Comparison of ENCODE assay signal across 11 cellular contexts in genomic region chr6:141989706-141989959, GRCh38.
DNase-seq lines count a peak whose midpoint lies in the region; ATAC-seq and TF ChIP-seq lines count a peak whose summit lies in the region.
"Had no signal": no experiment of that assay in that cellular context is flagged by ENCODE, and none has a peak within 500 bp of the region (broad histone marks: within the 10 kb centered on the region; RNA-seq: fewer than 3 reads in every experiment).

No MANE protein-coding gene starts in this region.

- no peak overlapping the region for H2BK120ac ChIP-seq in mesendoderm (ENCODE audit: low read depth, low read length)

- no peak overlapping the region for H2AK5ac ChIP-seq in mesendoderm (ENCODE audit: low read length)

- DNase-seq in DND-41 = no peak
- DNase-seq in WTC11 (ENCODE audit: low spot score) = no peak
- no peak for DNase-seq in mesendoderm
- DNase-seq in NCI-H524 (lab: John Stamatoyannopoulos, UW) = no peak
- no peak for DNase-seq in sciatic nerve (ENCODE audit: low spot score)
- DNase-seq: C1 segment of cervical spinal cord, DMS79 treated with DMSO at 0.1 percent for 48 hours, NCI-H1930 had no signal

- no peak overlapping the region for H3K4me3 Mint-ChIP-seq in WTC11

- H3K27me3 ChIP-seq in DND-41 (ENCODE audit: insufficient read depth, low read length, poor library complexity) (no peaks in the 10 kb centered on the region), HUES6 (ENCODE audit: control insufficient read depth, insufficient read depth, low read length) (no peaks in the 10 kb centered on the region), mesendoderm (ENCODE audit: insufficient read depth, low read length, poor library complexity) (no peaks in the 10 kb centered on the region)

- H3K4me3 ChIP-seq in DND-41 (ENCODE audit: low read depth in 1 of 2, low read length in 2 of 2) (no peak overlapping the region), HUES6 (ENCODE audit: low read depth, low read length) (peak overlapping the region; percentile 26; the same call in 1 of the 2 replicates), mesendoderm (ENCODE audit: low read length) (no peak overlapping the region)

- WGBS in mesendoderm (ENCODE audit: extremely low coverage, insufficient coverage, low lambda C conversion rate) = no CpG with 5 or more reads among the region's 1 CpG

- H3K4ac ChIP-seq in mesendoderm (ENCODE audit: low read depth, low read length) = no peak overlapping the region

- H4K20me1 ChIP-seq in DND-41 (ENCODE audit: insufficient read depth, low read length) = no peaks in the 10 kb centered on the region

- H3K36me3 ChIP-seq in DND-41 (ENCODE audit: insufficient read depth, low read length) (no peaks in the 10 kb centered on the region), HUES6 (ENCODE audit: control insufficient read depth, insufficient read depth, low read length) (no peaks in the 10 kb centered on the region), mesendoderm (ENCODE audit: control insufficient read depth, insufficient read depth, low read length) (no peaks in the 10 kb centered on the region)

- H3K4me2 ChIP-seq in DND-41 (ENCODE audit: insufficient read depth, low read length) (no peak overlapping the region), mesendoderm (ENCODE audit: low read length) (no peak overlapping the region)

- TF ChIP-seq CTCF in DND-41 (IDR thresholded peaks at IDR 0.05; ENCODE audit: borderline replicate concordance, extremely low read depth, low read length, poor library complexity, severe bottlenecking) = no peak
- TF ChIP-seq CTCF in WTC11 (IDR thresholded peaks at IDR 0.05) = no peak

- H2BK15ac ChIP-seq in mesendoderm (replicated peaks; ENCODE audit: low read depth) = no peak overlapping the region

- H3K79me1 ChIP-seq in mesendoderm (ENCODE audit: low read length) = no peaks in the 10 kb centered on the region

- H3K36me3 Mint-ChIP-seq in WTC11 = peaks cover 21% of the 10 kb centered on the region

- H3K79me2 ChIP-seq in DND-41 (ENCODE audit: insufficient read depth, low read length) = no peaks in the 10 kb centered on the region
- no peaks in the 10 kb centered on the region for H3K79me2 ChIP-seq in mesendoderm (ENCODE audit: control insufficient read depth, insufficient read depth, low read length)

- 0 out of 2 replicates have a peak overlapping the region, but pooled peaks have one; percentile 19 for H2AFZ ChIP-seq in DND-41 (ENCODE audit: low read depth, low read length)

- peaks cover 21% of the 10 kb centered on the region for H3K9me3 Mint-ChIP-seq in WTC11

- no peak overlapping the region for H3K18ac ChIP-seq in mesendoderm (ENCODE audit: low read length)

- peak overlapping the region; percentile 8 for H3K56ac ChIP-seq in mesendoderm (ENCODE audit: low read length)

- no peak for ATAC-seq in DND-41 (ENCODE audit: insufficient read depth, low read depth)
- ATAC-seq in WTC11 = peak; percentile 76
- no peak for ATAC-seq in GM21390 (IDR thresholded peaks at IDR 0.05; ENCODE audit: unreplicated experiment)
- ATAC-seq in sciatic nerve = no peak
- ATAC-seq in GM18873 (IDR thresholded peaks at IDR 0.05; ENCODE audit: low FRiP score, unreplicated experiment) = no peak

- intact Hi-C loops in sciatic nerve (cut with DNase I) = no loop called here

- H3K23ac ChIP-seq in mesendoderm (ENCODE audit: low read length) = no peak overlapping the region

- H3K9ac ChIP-seq in DND-41 (ENCODE audit: low read depth, low read length) (no peak overlapping the region), HUES6 (ENCODE audit: low read length) (no peak overlapping the region), mesendoderm (ENCODE audit: low read length) (no peak overlapping the region)

- CTCF ChIA-PET in WTC11 (lab: Charles Lee) = interaction anchor here (0.6 to 3.3 kb wide), 24 partner anchors 9 to 314 kb away, joined by 3 to 47 read pairs (median 4); no protein-coding TSS in a partner anchor

- H3K27me3 Mint-ChIP-seq in WTC11 (ENCODE audit: low read depth) = no peaks in the 10 kb centered on the region

- H4K8ac ChIP-seq in mesendoderm (ENCODE audit: low read depth, low read length) = no peak overlapping the region

- H3K4me1 ChIP-seq in DND-41 (ENCODE audit: insufficient read depth, low read length) (no peaks in the 10 kb centered on the region), HUES6 (ENCODE audit: control insufficient read depth, insufficient read depth, low read length) (peaks cover 17% of the 10 kb centered on the region), mesendoderm (ENCODE audit: control insufficient read depth, low read depth, low read length) (no peaks in the 10 kb centered on the region)

- H2BK5ac ChIP-seq in mesendoderm (ENCODE audit: low read length) = no peak overlapping the region

- H3K9me3 ChIP-seq in DND-41 (ENCODE audit: insufficient read depth, low read length, severe bottlenecking) (no peaks in the 10 kb centered on the region), HUES6 (ENCODE audit: control insufficient read depth, insufficient read depth, low read depth, low read length) (peaks cover 12% of the 10 kb centered on the region)

- POLR2A ChIA-PET in WTC11 (lab: Charles Lee) = no interaction called here

- H3K27ac ChIP-seq in DND-41 (ENCODE audit: low read length) (no peak overlapping the region), HUES6 (ENCODE audit: low read depth, low read length) (0 out of 2 replicates have a peak overlapping the region, but pooled peaks have one; percentile 7), mesendoderm (ENCODE audit: low read depth, low read length) (peak overlapping the region; percentile 31)

- no peak overlapping the region for H3K27ac Mint-ChIP-seq in WTC11

- H4K5ac ChIP-seq in mesendoderm (ENCODE audit: low read length) = no peak overlapping the region

- peaks cover 33% of the 10 kb centered on the region for H3K4me1 Mint-ChIP-seq in WTC11

TF ChIP-seq in WTC11, 78 proteins besides CTCF, POLR2A, EP300 and RAD21 (continues in another document):
- TF ChIP-seq ZNF232 (CRISPR knock-in tag; IDR thresholded peaks at IDR 0.05) = no peak
- no peak for TF ChIP-seq CREM (CRISPR knock-in tag; IDR thresholded peaks at IDR 0.05)
- TF ChIP-seq ATF3 (CRISPR knock-in tag; conservative IDR thresholded peaks at IDR 0.05) = no peak
- no peak for TF ChIP-seq EMX1 (CRISPR knock-in tag; IDR thresholded peaks at IDR 0.05)
- no peak for TF ChIP-seq CREB1 (CRISPR knock-in tag; IDR thresholded peaks at IDR 0.05)
- no peak for TF ChIP-seq MXD4 (CRISPR knock-in tag; IDR thresholded peaks at IDR 0.05; ENCODE audit: borderline replicate concordance)
- TF ChIP-seq RELA (CRISPR knock-in tag; IDR thresholded peaks at IDR 0.05; ENCODE audit: borderline replicate concordance) = no peak
- no peak for TF ChIP-seq IRF2 (CRISPR knock-in tag; IDR thresholded peaks at IDR 0.05; ENCODE audit: borderline replicate concordance, low read depth)
- no peak for TF ChIP-seq ZNF281 (CRISPR knock-in tag; IDR thresholded peaks at IDR 0.05)
- TF ChIP-seq PRRX2 (CRISPR knock-in tag; IDR thresholded peaks at IDR 0.05) = no peak
